Comparison of ENCODE assay signal across 24 cellular contexts in the genomic region with DNA sequence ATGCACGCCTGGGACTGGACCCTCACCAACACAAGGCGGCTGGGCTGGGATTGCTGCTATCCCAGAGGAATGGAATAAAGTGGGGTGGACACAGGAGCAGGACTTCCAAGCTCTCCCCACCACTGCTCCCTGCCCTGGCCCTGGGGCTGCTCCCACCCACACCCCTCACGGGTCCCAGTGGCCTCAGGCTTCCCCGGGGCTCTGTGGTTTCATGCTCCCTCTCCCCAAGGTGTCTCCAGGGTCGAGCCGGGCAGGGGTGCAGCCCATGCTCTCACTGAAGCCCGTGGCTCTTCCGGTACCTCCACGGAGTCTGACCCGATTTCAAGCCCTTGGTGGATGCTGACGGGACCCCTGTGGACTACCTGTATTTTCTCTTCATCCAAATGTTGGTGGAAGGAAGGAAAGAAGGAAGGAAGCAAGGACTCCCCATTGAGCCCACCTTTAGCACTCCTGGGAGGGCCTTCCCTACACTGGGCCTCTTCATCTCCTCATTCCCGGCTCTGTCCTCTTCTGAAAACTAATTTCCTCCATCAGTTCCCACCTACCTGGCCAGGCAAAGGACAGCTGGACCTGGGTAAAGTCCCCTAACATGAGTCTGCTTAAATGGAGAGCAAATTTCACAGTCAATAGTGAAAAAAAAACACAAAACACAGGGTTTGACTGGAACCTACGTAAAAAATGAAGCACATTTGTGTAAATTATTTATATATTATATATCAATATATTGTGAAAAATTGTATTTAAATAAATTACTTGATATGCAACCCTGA. TPM values are rescaled to one million over a fixed set of nuclear protein-coding genes. Genes with fewer than 3 reads are reported as not detected.
DNase-seq lines count a peak whose midpoint lies in the region; ATAC-seq and TF ChIP-seq lines count a peak whose summit lies in the region.
"Had no signal": no experiment of that assay in that cellular context is flagged by ENCODE, and none has a peak within 500 bp of the region (broad histone marks: within the 10 kb centered on the region; RNA-seq: fewer than 3 reads in every experiment).

No MANE protein-coding gene starts in this region.

- no peak overlapping the region for H3K9ac ChIP-seq in endodermal cell (ENCODE audit: extremely low read depth, low read length, poor library complexity, severe bottlenecking)

- no peaks in the 10 kb centered on the region for H3K27me3 ChIP-seq in endodermal cell (ENCODE audit: control insufficient read depth, insufficient read depth, low read length, poor library complexity, severe bottlenecking)
- H3K27me3 ChIP-seq: Peyer's patch had no signal

- 91 to 100% methylated on average over 8 to 12 of the region's 13 CpGs for WGBS in endodermal cell (ENCODE audit: insufficient coverage in 1 of 2, insufficient read length in 1 of 2), 2 experiments

- DNase-seq in left ventricle myocardium superior (peak; percentile 20), Right ventricle myocardium superior (no peak), coronary artery (ENCODE audit: low spot score) (peak; percentile 52), mucosa of gallbladder (ENCODE audit: low spot score) (peak; percentile 4), ureter (ENCODE audit: low spot score) (peak; percentile 33), HUDEP-2 (lab: John Stamatoyannopoulos, UW; ENCODE audit: unreplicated experiment in 76 of 76) (no peak), endodermal cell (no peak)
- DNase-seq in stimulated activated CD4-positive, alpha-beta T cell treated with anti-CD3 and anti-CD28 coated beads, Interleukin-15, amount 100 ng/mL, for 24 hours, result no peak
- DNase-seq: Calu3, DND-41, KBM-7, MV-4-11, NCI-H1105, NCI-H1436 treated with DMSO at 0.1 percent for 48 hours, NCI-H1930, NCI-H2107, NCI-H446, NCI-H524 treated with DMSO at 0.1 percent for 48 hours, OCI-M1, Peyer's patch, SIG-M5 had no signal

- TF ChIP-seq CTCF in coronary artery (IDR thresholded peaks at IDR 0.05) (no peak), endodermal cell (conservative IDR thresholded peaks at IDR 0.05) (no peak)

- no peak overlapping the region for H3K4me3 Mint-ChIP-seq in endodermal cell
- H3K4me3 Mint-ChIP-seq: B cell had no signal

- ATAC-seq in left ventricle myocardium superior, result no peak
- no peak for ATAC-seq in Right ventricle myocardium superior (ENCODE audit: poor library complexity)

- H3K27me3 Mint-ChIP-seq in endodermal cell (ENCODE audit: insufficient read depth), result no peaks in the 10 kb centered on the region

- H3K27ac Mint-ChIP-seq in endodermal cell, result no peak overlapping the region
- H3K27ac Mint-ChIP-seq: B cell had no signal

- intact Hi-C loops in left ventricle myocardium superior (cut with micrococcal nuclease), result no loop called here
- intact Hi-C loops in Right ventricle myocardium superior (cut with DNase I), result no loop called here

- no peak overlapping the region for H3K4me3 ChIP-seq in coronary artery
- no peak overlapping the region for H3K4me3 ChIP-seq in endodermal cell (ENCODE audit: low read length)
- H3K4me3 ChIP-seq: Peyer's patch, SK-N-MC had no signal

- H3K36me3 ChIP-seq in endodermal cell (ENCODE audit: control insufficient read depth, insufficient read depth, low read length), result no peaks in the 10 kb centered on the region
- H3K36me3 ChIP-seq: Peyer's patch had no signal

- peaks cover 2% of the 10 kb centered on the region for H3K4me1 ChIP-seq in endodermal cell (ENCODE audit: control insufficient read depth, insufficient read depth, low read length)

- no peaks in the 10 kb centered on the region for H3K9me3 Mint-ChIP-seq in endodermal cell

- H3K27ac ChIP-seq in coronary artery (no peak overlapping the region), endodermal cell (ENCODE audit: low read depth, low read length) (no peak overlapping the region)
- H3K27ac ChIP-seq: 22Rv1, Peyer's patch, SK-N-MC had no signal

- peaks cover 10% of the 10 kb centered on the region for H3K4me1 Mint-ChIP-seq in endodermal cell
- H3K4me1 Mint-ChIP-seq: B cell had no signal

- H3K36me3 Mint-ChIP-seq in endodermal cell (ENCODE audit: low read depth), result no peaks in the 10 kb centered on the region

- no peaks in the 10 kb centered on the region for H3K9me3 ChIP-seq in endodermal cell (ENCODE audit: control insufficient read depth, low read length)
- H3K9me3 ChIP-seq: Peyer's patch had no signal

RNA-seq across cellular contexts. Expression of gene PCSK6, which starts 44.0 kb away (rescaled TPM):
- total RNA-seq in left ventricle myocardium superior, result 31.9 TPM
- 34.7 TPM for total RNA-seq in Right ventricle myocardium superior
- total RNA-seq in mucosa of gallbladder, result 15.0 TPM
- 14.5 TPM for total RNA-seq in ureter
- 1 to 10 TPM; 6.6 to 9.8 TPM for total RNA-seq in endodermal cell
- polyA plus RNA-seq in endodermal cell (2013, experiment 1 of 2), result 4.2 TPM
- 4.7 TPM for polyA plus RNA-seq in endodermal cell (2013, experiment 2 of 2)

Comparison
In these comparisons a context has a peak if more than half of its experiments do, and no peak if none do; other contexts are left out.
1. DNase-seq: peak in left ventricle myocardium superior (single experiment), coronary artery (single experiment), mucosa of gallbladder (single experiment) and ureter (single experiment); none in Right ventricle myocardium superior (single experiment), HUDEP-2 (0 of 76), endodermal cell (single experiment) and stimulated activated CD4-positive, alpha-beta T cell treated with anti-CD3 and anti-CD28 coated beads, Interleukin-15, amount 100 ng/mL, for 24 hours (single experiment).